1 cellular context compared by ENCODE assay signal in genomic region chr15:84944311-84944710, GRCh38.
TF ChIP-seq lines count a peak whose summit lies in the region.

No MANE protein-coding gene starts in this region.

TF ChIP-seq in K562, 482 proteins besides CTCF, POLR2A, EP300 and RAD21:
- TF ChIP-seq ZNF184 (CRISPR knock-in tag; IDR thresholded peaks at IDR 0.05) (no peak), ZNF511 (CRISPR knock-in tag; IDR thresholded peaks at IDR 0.05) (no peak), ZBTB8A (IDR thresholded peaks at IDR 0.05; ENCODE audit: partially characterized antibody) (no peak), ZKSCAN1 (IDR thresholded peaks at IDR 0.05; ENCODE audit: low read depth, low read length) (no peak), ZNF311 (CRISPR knock-in tag; IDR thresholded peaks at IDR 0.05) (no peak), CLOCK (CRISPR knock-in tag; IDR thresholded peaks at IDR 0.05; ENCODE audit: borderline replicate concordance) (no peak), ETV6 (IDR thresholded peaks at IDR 0.05; ENCODE audit: borderline replicate concordance in 1 of 2, low read depth in 2 of 2, low read length in 1 of 2) (no peak), ETV6 (CRISPR knock-in tag; IDR thresholded peaks at IDR 0.05; ENCODE audit: borderline replicate concordance) (no peak), XRCC3 (IDR thresholded peaks at IDR 0.05) (no peak), PRDM10 (IDR thresholded peaks at IDR 0.05; ENCODE audit: partially characterized antibody) (no peak), ZNF57 (CRISPR knock-in tag; IDR thresholded peaks at IDR 0.05) (no peak), ZNF263 (CRISPR knock-in tag; IDR thresholded peaks at IDR 0.05; ENCODE audit: borderline replicate concordance) (no peak), FOXP4 (CRISPR knock-in tag; IDR thresholded peaks at IDR 0.05; ENCODE audit: borderline replicate concordance) (no peak)
